ENCODE assay signal across 10 cellular contexts in genomic region chr15:77493324-77493907, GRCh38.
DNase-seq lines count a peak whose midpoint lies in the region; ATAC-seq and TF ChIP-seq lines count a peak whose summit lies in the region.
"Had no signal": no experiment of that assay in that cellular context is flagged by ENCODE, and none has a peak within 500 bp of the region (broad histone marks: within the 10 kb centered on the region; RNA-seq: fewer than 3 reads in every experiment).

No MANE protein-coding gene starts in this region.

- no peaks in the 10 kb centered on the region for H3K9me3 Mint-ChIP-seq in activated CD8-positive, alpha-beta T cell treated with anti-CD3 and anti-CD28 coated beads, Interleukin-2, amount 10 ng/mL, durations not matched to agents 7 days and 5 days (ENCODE audit: insufficient read depth)
- H3K9me3 Mint-ChIP-seq in naive thymus-derived CD8-positive, alpha-beta T cell, result no peaks in the 10 kb centered on the region

- H3K27me3 Mint-ChIP-seq in activated CD8-positive, alpha-beta T cell treated with anti-CD3 and anti-CD28 coated beads, Interleukin-2, amount 10 ng/mL, durations not matched to agents 7 days and 5 days (ENCODE audit: low read depth), result no peaks in the 10 kb centered on the region
- H3K27me3 Mint-ChIP-seq in naive thymus-derived CD8-positive, alpha-beta T cell, result no peaks in the 10 kb centered on the region

- no peak overlapping the region for H3K4me3 Mint-ChIP-seq in activated CD8-positive, alpha-beta T cell treated with anti-CD3 and anti-CD28 coated beads, Interleukin-2, amount 10 ng/mL, durations not matched to agents 7 days and 5 days
- H3K4me3 Mint-ChIP-seq in naive thymus-derived CD8-positive, alpha-beta T cell, result peak overlapping the region in 2 of 10 donors; percentile 0 to 14

- H3K4me1 Mint-ChIP-seq in activated CD8-positive, alpha-beta T cell treated with anti-CD3 and anti-CD28 coated beads, Interleukin-2, amount 10 ng/mL, durations not matched to agents 7 days and 5 days (ENCODE audit: low read depth), result peaks cover 20% of the 10 kb centered on the region
- H3K4me1 Mint-ChIP-seq in naive thymus-derived CD8-positive, alpha-beta T cell, result peaks cover 9 to 25% (median 19%) of the 10 kb centered on the region in 4 donors

- peak; percentile 61 for ATAC-seq in activated CD8-positive, alpha-beta T cell treated with anti-CD3 and anti-CD28 coated beads, Interleukin-2, amount 10 ng/mL, durations not matched to agents 7 days and 5 days
- ATAC-seq in naive thymus-derived CD8-positive, alpha-beta T cell, result peak; percentile 35 to 60
- no peak for ATAC-seq in GM19328 (IDR thresholded peaks at IDR 0.05; ENCODE audit: unreplicated experiment)
- ATAC-seq in SK-N-SH treated with all-trans-retinoic acid at 6 μM for 48 hours, result no peak

- H3K4me3 ChIP-seq in GM12864 (ENCODE audit: low read depth, low read length), result no peak overlapping the region
- H3K4me3 ChIP-seq in Jurkat, Clone E6-1 (ENCODE audit: low read length), result no peak overlapping the region
- H3K4me3 ChIP-seq: esophagus muscularis mucosa had no signal

- DNase-seq in GM12864 (ENCODE audit: low read depth), result peak; percentile 5
- peak; percentile 28 for DNase-seq in Jurkat, Clone E6-1 (ENCODE audit: low read depth, low spot score)
- no peak for DNase-seq in activated CD8-positive, alpha-beta T cell treated with anti-CD3 and anti-CD28 coated beads, Interleukin-2, amount 10 ng/mL, durations not matched to agents 7 days and 5 days
- DNase-seq in naive thymus-derived CD8-positive, alpha-beta T cell, result peak in 1 of 10 donors; percentile 5
- no peak for DNase-seq in 8988T
- no peak for DNase-seq in SW 1271 (lab: John Stamatoyannopoulos, UW)
- DNase-seq: NCI-H526 had no signal

- no peak for TF ChIP-seq CTCF in GM12864 (IDR thresholded peaks at IDR 0.05; ENCODE audit: low read depth, low read length, missing control alignments)

- POLR2A ChIA-PET in activated CD8-positive, alpha-beta T cell treated with anti-CD3 and anti-CD28 coated beads, Interleukin-2, amount 10 ng/mL, durations not matched to agents 7 days and 5 days (lab: Charles Lee), result no interaction called here
- POLR2A ChIA-PET in naive thymus-derived CD8-positive, alpha-beta T cell (lab: Charles Lee), result no interaction called here

- peak overlapping the region; percentile 73 for H3K27ac Mint-ChIP-seq in activated CD8-positive, alpha-beta T cell treated with anti-CD3 and anti-CD28 coated beads, Interleukin-2, amount 10 ng/mL, durations not matched to agents 7 days and 5 days
- H3K27ac Mint-ChIP-seq in naive thymus-derived CD8-positive, alpha-beta T cell, result peak overlapping the region; percentile 0 to 76 (median 44)

- H3K36me3 Mint-ChIP-seq in activated CD8-positive, alpha-beta T cell treated with anti-CD3 and anti-CD28 coated beads, Interleukin-2, amount 10 ng/mL, durations not matched to agents 7 days and 5 days (ENCODE audit: low read depth), result peaks cover 5% of the 10 kb centered on the region
- H3K36me3 Mint-ChIP-seq in naive thymus-derived CD8-positive, alpha-beta T cell, result peaks cover 0 to 9% (median 2%) of the 10 kb centered on the region in 3 donors

- CTCF ChIA-PET in activated CD8-positive, alpha-beta T cell treated with anti-CD3 and anti-CD28 coated beads, Interleukin-2, amount 10 ng/mL, durations not matched to agents 7 days and 5 days (lab: Charles Lee), result interaction anchor here (0.8 to 11.2 kb wide), 10 partner anchors 9 to 520 kb away, joined by 3 to 148 read pairs (median 4); no protein-coding TSS in a partner anchor

TF ChIP-seq in SK-N-SH treated with all-trans-retinoic acid at 6 μM for 48 hours, 23 proteins besides CTCF, POLR2A, EP300 and RAD21:
- TF ChIP-seq, protein P1, sequence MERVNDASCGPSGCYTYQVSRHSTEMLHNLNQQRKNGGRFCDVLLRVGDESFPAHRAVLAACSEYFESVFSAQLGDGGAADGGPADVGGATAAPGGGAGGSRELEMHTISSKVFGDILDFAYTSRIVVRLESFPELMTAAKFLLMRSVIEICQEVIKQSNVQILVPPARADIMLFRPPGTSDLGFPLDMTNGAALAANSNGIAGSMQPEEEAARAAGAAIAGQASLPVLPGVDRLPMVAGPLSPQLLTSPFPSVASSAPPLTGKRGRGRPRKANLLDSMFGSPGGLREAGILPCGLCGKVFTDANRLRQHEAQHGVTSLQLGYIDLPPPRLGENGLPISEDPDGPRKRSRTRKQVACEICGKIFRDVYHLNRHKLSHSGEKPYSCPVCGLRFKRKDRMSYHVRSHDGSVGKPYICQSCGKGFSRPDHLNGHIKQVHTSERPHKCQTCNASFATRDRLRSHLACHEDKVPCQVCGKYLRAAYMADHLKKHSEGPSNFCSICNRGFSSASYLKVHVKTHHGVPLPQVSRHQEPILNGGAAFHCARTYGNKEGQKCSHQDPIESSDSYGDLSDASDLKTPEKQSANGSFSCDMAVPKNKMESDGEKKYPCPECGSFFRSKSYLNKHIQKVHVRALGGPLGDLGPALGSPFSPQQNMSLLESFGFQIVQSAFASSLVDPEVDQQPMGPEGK (CRISPR knock-in tag; IDR thresholded peaks at IDR 0.05; ENCODE audit: borderline replicate concordance), result no peak
- TF ChIP-seq ZNF70 (CRISPR knock-in tag; IDR thresholded peaks at IDR 0.05) (no peak), OSR1 (CRISPR knock-in tag; IDR thresholded peaks at IDR 0.05) (no peak), ZNF565 (CRISPR knock-in tag; conservative IDR thresholded peaks at IDR 0.05; ENCODE audit: low read depth) (no peak), ZNF8 (CRISPR knock-in tag; IDR thresholded peaks at IDR 0.05) (no peak)
TF ChIP-seq in SK-N-SH treated with all-trans-retinoic acid at 6 μM for 48 hours: peak in this region for 0.

Comparison
In these comparisons a context has a peak if more than half of its experiments do, and no peak if none do; other contexts are left out.
1. DNase-seq: peak in GM12864 (single experiment) and Jurkat, Clone E6-1 (single experiment); none in activated CD8-positive, alpha-beta T cell treated with anti-CD3 and anti-CD28 coated beads, Interleukin-2, amount 10 ng/mL, durations not matched to agents 7 days and 5 days (single experiment), 8988T (single experiment) and SW 1271 (0 of 2).
2. ATAC-seq: peak in activated CD8-positive, alpha-beta T cell treated with anti-CD3 and anti-CD28 coated beads, Interleukin-2, amount 10 ng/mL, durations not matched to agents 7 days and 5 days (single experiment) and naive thymus-derived CD8-positive, alpha-beta T cell (2 of 2); none in GM19328 (single experiment) and SK-N-SH treated with all-trans-retinoic acid at 6 μM for 48 hours (single experiment).